14 cellular contexts compared by ENCODE assay signal in the genomic region with DNA sequence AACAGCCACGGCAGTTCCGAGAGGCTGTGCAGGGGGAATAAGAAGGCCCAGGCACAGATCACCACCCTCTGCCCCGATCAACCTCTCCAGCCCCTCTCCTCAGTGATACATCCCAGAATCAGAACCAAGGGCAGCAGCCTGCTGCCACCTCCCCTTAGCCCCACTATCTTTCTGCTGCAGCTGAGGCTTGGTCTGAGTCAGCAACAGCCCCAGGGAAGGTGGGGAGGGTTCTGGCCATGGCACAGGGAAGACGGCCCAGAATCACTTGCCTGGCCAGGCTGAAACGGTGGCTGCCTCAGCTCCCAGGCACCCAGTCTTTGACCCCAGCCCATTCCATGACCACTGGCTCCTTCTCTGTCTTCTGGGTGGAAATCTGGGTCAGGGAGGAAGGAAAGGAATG. TPM values are rescaled to one million over a fixed set of nuclear protein-coding genes. Genes with fewer than 3 reads are reported as not detected.
A peak's percentile ranks its signal among the peaks of the same experiment; 100 is the strongest.
DNase-seq lines count a peak whose midpoint lies in the region; ATAC-seq, FAIRE-seq and TF ChIP-seq lines count a peak whose summit lies in the region.
"Had no signal": no experiment of that assay in that cellular context is flagged by ENCODE, and none has a peak within 500 bp of the region (broad histone marks: within the 10 kb centered on the region; RNA-seq: fewer than 3 reads in every experiment).

No MANE protein-coding gene starts in this region.

- H3K4me3 Mint-ChIP-seq in activated naive CD4-positive, alpha-beta T cell treated with anti-CD3 and anti-CD28 coated beads, Interleukin-2, amount 50 U/mL, for 24 hours: peak overlapping the region; percentile 15
- H3K4me3 Mint-ChIP-seq in type B pancreatic cell: peak overlapping the region; percentile 59

- H3K36me3 Mint-ChIP-seq in activated naive CD4-positive, alpha-beta T cell treated with anti-CD3 and anti-CD28 coated beads, Interleukin-2, amount 50 U/mL, for 24 hours: peaks cover 6% of the 10 kb centered on the region
- peaks cover 4% of the 10 kb centered on the region for H3K36me3 Mint-ChIP-seq in type B pancreatic cell

- peaks cover 23% of the 10 kb centered on the region for H3K4me1 Mint-ChIP-seq in activated naive CD4-positive, alpha-beta T cell treated with anti-CD3 and anti-CD28 coated beads, Interleukin-2, amount 50 U/mL, for 24 hours
- H3K4me1 Mint-ChIP-seq in type B pancreatic cell (ENCODE audit: unreplicated experiment): peaks cover 11% of the 10 kb centered on the region

- H3K4me3 ChIP-seq in epithelial cell of esophagus (ENCODE audit: low read length): no peak overlapping the region
- H3K4me3 ChIP-seq: pancreas had no signal

- H3K9me3 Mint-ChIP-seq in activated naive CD4-positive, alpha-beta T cell treated with anti-CD3 and anti-CD28 coated beads, Interleukin-2, amount 50 U/mL, for 24 hours: no peaks in the 10 kb centered on the region
- no peaks in the 10 kb centered on the region for H3K9me3 Mint-ChIP-seq in type B pancreatic cell

- no peak for DNase-seq in activated naive CD4-positive, alpha-beta T cell treated with Interleukin-2 at 50 U/mL for 16 hours
- DNase-seq in NCI-H226 (peak; percentile 37), epithelial cell of esophagus (ENCODE audit: low read depth) (peak; percentile 55), type B pancreatic cell (ENCODE audit: extremely low spot score, unreplicated experiment) (no peak), D721Med (ENCODE audit: insufficient read length, low spot score) (no peak), GDM1 (lab: John Stamatoyannopoulos, UW) (no peak)
- DNase-seq: activated CD8-positive, alpha-beta memory T cell treated with anti-CD3 and anti-CD28 coated beads for 24 hours; NCI-H2029 treated with DMSO at 0.1 percent for 48 hours; small intestine; T-helper 9 cell had no signal

- TF ChIP-seq CTCF in epithelial cell of esophagus (IDR thresholded peaks at IDR 0.05; ENCODE audit: insufficient read depth, low read depth, low read length, missing control alignments): no peak
- no peak for TF ChIP-seq CTCF in type B pancreatic cell (conservative IDR thresholded peaks at IDR 0.05)
- no peak for TF ChIP-seq CTCF in D721Med (IDR thresholded peaks at IDR 0.05; ENCODE audit: insufficient read depth, missing control alignments)

- no peak for FAIRE-seq in D721Med (lab: Jason Lieb, UNC)
- FAIRE-seq: pancreas, small intestine had no signal

- H3K27me3 Mint-ChIP-seq in activated naive CD4-positive, alpha-beta T cell treated with anti-CD3 and anti-CD28 coated beads, Interleukin-2, amount 50 U/mL, for 24 hours: no peaks in the 10 kb centered on the region
- no peaks in the 10 kb centered on the region for H3K27me3 Mint-ChIP-seq in type B pancreatic cell

- ATAC-seq in HG02798 (IDR thresholded peaks at IDR 0.05; ENCODE audit: poor library complexity, unreplicated experiment): no peak
- ATAC-seq: pancreas, Right ventricle myocardium inferior had no signal

- no peak overlapping the region for H3K27ac Mint-ChIP-seq in activated naive CD4-positive, alpha-beta T cell treated with anti-CD3 and anti-CD28 coated beads, Interleukin-2, amount 50 U/mL, for 24 hours
- no peak overlapping the region for H3K27ac Mint-ChIP-seq in type B pancreatic cell

RNA-seq across cellular contexts. Expression of a gene that starts 2.3 kb away (rescaled TPM):
- 98.9 and 100 TPM in 2 replicates for total RNA-seq in type B pancreatic cell (ENCODE audit: low replicate concordance)

RNA-seq across cellular contexts. Expression of a gene that starts 17.4 kb away (rescaled TPM):
- 82.6 and 109 TPM in 2 replicates for total RNA-seq in type B pancreatic cell (ENCODE audit: low replicate concordance)

Comparison
In these comparisons a context has a peak if more than half of its experiments do, and no peak if none do; other contexts are left out.
1. DNase-seq: peak in NCI-H226 (single experiment) and epithelial cell of esophagus (single experiment); none in activated naive CD4-positive, alpha-beta T cell treated with Interleukin-2 at 50 U/mL for 16 hours (single experiment), type B pancreatic cell (single experiment), D721Med (single experiment) and GDM1 (single experiment).